12 cellular contexts compared by ENCODE assay signal in the genomic region with DNA sequence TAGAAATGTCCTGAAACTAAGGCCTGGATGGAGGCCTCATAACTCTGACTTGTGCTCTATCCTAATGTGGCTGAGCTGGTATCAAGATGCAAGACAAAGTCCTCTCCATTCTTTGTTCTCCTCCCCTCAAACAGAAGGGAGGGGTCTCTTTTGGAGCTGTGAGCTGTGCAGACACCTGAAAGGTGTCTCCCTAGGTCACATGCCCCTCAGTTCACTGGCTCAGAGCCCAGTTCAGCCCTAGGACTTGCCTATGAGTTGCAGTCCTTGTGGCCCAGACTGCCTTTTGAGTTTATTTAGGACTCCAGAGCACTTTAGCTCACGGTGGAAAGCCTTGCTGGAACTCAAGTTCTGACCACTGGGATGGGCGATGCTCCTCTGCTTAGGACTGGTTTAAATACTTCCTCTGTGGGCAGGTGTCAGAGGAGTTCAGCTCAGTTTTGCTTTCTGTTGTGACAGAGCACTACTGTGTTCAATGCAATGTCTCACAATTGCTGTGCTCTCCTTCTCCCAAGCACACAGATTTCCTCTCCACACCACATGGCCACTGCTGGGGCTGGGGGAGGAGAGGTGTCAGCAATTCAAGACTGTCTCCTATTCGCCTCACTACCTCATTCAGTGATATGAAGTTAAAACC.
A peak's percentile ranks its signal among the peaks of the same experiment; 100 is the strongest.
DNase-seq lines count a peak whose midpoint lies in the region; ATAC-seq and TF ChIP-seq lines count a peak whose summit lies in the region.
"Had no signal": no experiment of that assay in that cellular context is flagged by ENCODE, and none has a peak within 500 bp of the region (broad histone marks: within the 10 kb centered on the region; RNA-seq: fewer than 3 reads in every experiment).

No MANE protein-coding gene starts in this region.

- ATAC-seq in GM18868 (IDR thresholded peaks at IDR 0.05; ENCODE audit: unreplicated experiment), result peak; percentile 92
- ATAC-seq in GM21526 (IDR thresholded peaks at IDR 0.05; ENCODE audit: low FRiP score, unreplicated experiment), result peak; percentile 98
- peak; percentile 91 for ATAC-seq in HG03064 (IDR thresholded peaks at IDR 0.05; ENCODE audit: low read depth, unreplicated experiment)

- H4K20me1 ChIP-seq in SU-DHL-6 (ENCODE audit: low read depth, low read length), result no peaks in the 10 kb centered on the region

- 0 out of 2 replicates have a peak, but pooled peaks cover 1% of the 10 kb centered on the region for H3F3A ChIP-seq in SU-DHL-6 (ENCODE audit: insufficient read depth)

- peak overlapping the region; percentile 42 for H3K4me3 ChIP-seq in SU-DHL-6 (ENCODE audit: insufficient read depth, low read length, poor library complexity, severe bottlenecking)
- H3K4me3 ChIP-seq: SJSA1 had no signal

- 0 out of 2 replicates have a peak, but pooled peaks cover 6% of the 10 kb centered on the region for H3K79me2 ChIP-seq in SU-DHL-6 (ENCODE audit: insufficient read depth, low read length)

- H3K27me3 ChIP-seq in SU-DHL-6 (ENCODE audit: low read length), result no peaks in the 10 kb centered on the region
- H3K27me3 ChIP-seq: SJSA1 had no signal

- H2AFZ ChIP-seq in SU-DHL-6 (ENCODE audit: low read depth, low read length, severe bottlenecking), result peak overlapping the region; percentile 13

- no peak for TF ChIP-seq CTCF in SU-DHL-6 (IDR thresholded peaks at IDR 0.05; ENCODE audit: insufficient read depth, low read length, poor library complexity, severe bottlenecking)

- H3K36me3 ChIP-seq in SU-DHL-6 (ENCODE audit: low read length), result no peaks in the 10 kb centered on the region
- H3K36me3 ChIP-seq: SJSA1 had no signal

- DNase-seq in cortex of kidney (lab: John Stamatoyannopoulos, UW) (no peak), NCI-H2081 treated with DMSO at 0.1 percent for 48 hours (lab: John Stamatoyannopoulos, UW) (no peak), iPS-NIHi11 (ENCODE audit: low spot score) (no peak)
- no peak for DNase-seq in activated naive CD4-positive, alpha-beta T cell treated with anti-CD3 and anti-CD28 coated beads, Interleukin-2, amount 50 U/mL, for 16 hours
- DNase-seq: activated CD4-positive, alpha-beta T cell treated with anti-CD3 and anti-CD28 coated beads for 48 hours; IMR-90; NCI-H226 had no signal

- no peaks in the 10 kb centered on the region for H3K9me2 ChIP-seq in SU-DHL-6 (replicated peaks; ENCODE audit: insufficient read depth, low read length)

- peak overlapping the region; percentile 56 for H3K27ac ChIP-seq in SU-DHL-6 (ENCODE audit: low read depth, low read length)
- H3K27ac ChIP-seq: SJSA1 had no signal

- H3K4me2 ChIP-seq in SU-DHL-6 (ENCODE audit: low read depth, low read length, poor library complexity, severe bottlenecking), result peak overlapping the region; percentile 62

- peak overlapping the region; percentile 53 for H3K9ac ChIP-seq in SU-DHL-6 (ENCODE audit: low read length)

- no peaks in the 10 kb centered on the region for H3K9me3 ChIP-seq in SU-DHL-6 (ENCODE audit: insufficient read depth, low read length)
- H3K9me3 ChIP-seq: SJSA1 had no signal
